Comparison of ENCODE assay signal across 25 cellular contexts in the genomic region with DNA sequence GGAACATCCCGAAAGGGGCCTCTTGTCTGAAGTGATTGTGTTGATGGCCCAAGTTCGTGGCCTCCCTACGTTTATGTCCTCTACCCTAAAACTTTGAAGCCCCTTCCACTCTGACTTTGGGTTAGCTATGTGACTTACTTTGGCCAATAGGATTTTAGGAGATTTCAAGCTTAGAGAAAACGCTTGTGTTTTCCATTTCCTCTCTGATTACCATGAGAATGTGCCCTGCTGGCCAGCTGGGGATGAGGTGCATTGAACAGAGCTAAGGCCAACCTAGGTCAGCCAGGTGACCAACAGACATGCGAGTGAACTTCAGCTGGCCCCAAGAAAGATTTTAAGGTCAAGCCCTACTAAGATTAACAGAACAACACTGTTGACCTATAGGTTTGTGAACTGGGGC.
"Had no signal": no experiment of that assay in that cellular context is flagged by ENCODE, and none has a peak within 500 bp of the region (broad histone marks: within the 10 kb centered on the region; RNA-seq: fewer than 3 reads in every experiment).

No MANE protein-coding gene starts in this region.

- H3K9me3 ChIP-seq: neutrophil, right lobe of liver, suprapubic skin, transverse colon, upper lobe of right lung, uterus had no signal

- H3K79me2 ChIP-seq: parathyroid adenoma had no signal

- H3K9ac ChIP-seq: parathyroid adenoma had no signal

- H3K27ac ChIP-seq: coronary artery, neutrophil, parathyroid adenoma, right lobe of liver, suprapubic skin, transverse colon, upper lobe of right lung, uterus had no signal

- H3K27ac Mint-ChIP-seq: memory B cell; natural killer cell; progenitor cell of endocrine pancreas; stimulated activated naive CD8-positive, alpha-beta T cell treated with anti-CD3 and anti-CD28 coated beads, Interleukin-15, amount 100 ng/mL, for 72 hours had no signal

- DNase-seq: dermis blood vessel endothelial cell; effector memory CD4-positive, alpha-beta T cell; hypothalamus; kidney; natural killer cell; right lobe of liver; small intestine; stimulated activated CD4-positive, alpha-beta T cell treated with anti-CD3 and anti-CD28 coated beads, Interleukin-12 subunit alpha, Interleukin-12 subunit beta, amount 100 ng/mL, for 4 hours; stimulated activated CD4-positive, alpha-beta T cell treated with anti-CD3 and anti-CD28 coated beads, Interleukin-1b, Interleukin-23, amount 100 ng/mL, for 48 hours; stimulated activated CD4-positive, alpha-beta T cell treated with anti-CD3 and anti-CD28 coated beads, Interleukin-4, amount 100 ng/mL, for 1 hour; stimulated activated CD8-positive, alpha-beta memory T cell treated with anti-CD3 and anti-CD28 coated beads, Interleukin-4, amount 100 ng/mL, for 48 hours; stimulated activated naive CD4-positive, alpha-beta T cell; stimulated activated naive CD8-positive, alpha-beta T cell treated with anti-CD3 and anti-CD28 coated beads, Interleukin-15, amount 100 ng/mL, for 72 hours; transverse colon; upper lobe of right lung; uterus had no signal

- H3K27me3 Mint-ChIP-seq: memory B cell; stimulated activated naive CD8-positive, alpha-beta T cell treated with anti-CD3 and anti-CD28 coated beads, Interleukin-15, amount 100 ng/mL, for 72 hours had no signal

- H3K4me3 Mint-ChIP-seq: memory B cell; natural killer cell; neural crest cell; stimulated activated naive CD8-positive, alpha-beta T cell treated with anti-CD3 and anti-CD28 coated beads, Interleukin-15, amount 100 ng/mL, for 72 hours had no signal

- H3K36me3 Mint-ChIP-seq: memory B cell, natural killer cell had no signal

- H2AFZ ChIP-seq: parathyroid adenoma had no signal

- H3K4me1 Mint-ChIP-seq: memory B cell, natural killer cell, neural crest cell had no signal

- H3K4me3 ChIP-seq: coronary artery, lung, right lobe of liver, suprapubic skin, transverse colon, upper lobe of right lung, uterus had no signal

- H3K36me3 ChIP-seq: neutrophil, right lobe of liver, suprapubic skin, transverse colon, upper lobe of right lung, uterus had no signal

- H3K27me3 ChIP-seq: neutrophil, right lobe of liver, suprapubic skin, transverse colon, upper lobe of right lung, uterus had no signal

- H3K4me1 ChIP-seq: parathyroid adenoma, right lobe of liver, suprapubic skin, transverse colon, upper lobe of right lung, uterus had no signal

- ATAC-seq: left lobe of liver; natural killer cell; right lobe of liver; stimulated activated naive CD8-positive, alpha-beta T cell treated with anti-CD3 and anti-CD28 coated beads, Interleukin-15, amount 100 ng/mL, for 72 hours; upper lobe of right lung had no signal

- H3K9me3 Mint-ChIP-seq: memory B cell; natural killer cell; neural crest cell; stimulated activated naive CD8-positive, alpha-beta T cell treated with anti-CD3 and anti-CD28 coated beads, Interleukin-15, amount 100 ng/mL, for 72 hours had no signal
